24 cellular contexts compared by ENCODE assay signal in genomic region chr6:113508249-113508648, GRCh38.
"Had no signal": no experiment of that assay in that cellular context is flagged by ENCODE, and none has a peak within 500 bp of the region (broad histone marks: within the 10 kb centered on the region; RNA-seq: fewer than 3 reads in every experiment).

No MANE protein-coding gene starts in this region.

- H3K36me3 ChIP-seq: neural progenitor cell, ovary, right lobe of liver, sigmoid colon, stomach, thoracic aorta, tibial artery, transverse colon, upper lobe of right lung, uterus had no signal

- H3K4me3 ChIP-seq: neural progenitor cell, ovary, psoas muscle, right lobe of liver, sigmoid colon, stomach, thoracic aorta, tibial artery, transverse colon, upper lobe of right lung, uterus had no signal

- H3K27me3 ChIP-seq: neural progenitor cell, ovary, right lobe of liver, sigmoid colon, stomach, tibial artery, transverse colon, upper lobe of right lung, uterus had no signal

- H3K9me3 ChIP-seq: ovary, psoas muscle, right lobe of liver, sigmoid colon, stomach, thoracic aorta, tibial artery, transverse colon, upper lobe of right lung, uterus had no signal

- H3K27ac ChIP-seq: neural progenitor cell, ovary, parathyroid adenoma, psoas muscle, right lobe of liver, sigmoid colon, stomach, thoracic aorta, tibial artery, transverse colon, upper lobe of right lung, uterus had no signal

- DNase-seq: natural killer cell; occipital lobe; ovary; posterior cingulate gyrus; psoas muscle; right cardiac atrium; right lobe of liver; sigmoid colon; small intestine; stimulated activated CD4-positive, alpha-beta T cell treated with anti-CD3 and anti-CD28 coated beads, Interleukin-15, amount 100 ng/mL, for 24 hours; stimulated activated CD4-positive, alpha-beta T cell treated with anti-CD3 and anti-CD28 coated beads, Interleukin-2, amount 100 ng/mL, for 24 hours; stimulated activated CD4-positive, alpha-beta T cell treated with anti-CD3 and anti-CD28 coated beads, Interleukin-2, amount 100 ng/mL, for 48 hours; stimulated activated CD4-positive, alpha-beta T cell treated with anti-CD3 and anti-CD28 coated beads, Interleukin-4, amount 100 ng/mL, for 24 hours; stimulated activated naive B cell treated with anti-CD40 and anti-IgM and Interleukin-4, amounts not matched to agents 10 μg/mL and 1 μg/mL and 100 μg/mL, for 72 hours; stimulated activated naive CD4-positive, alpha-beta T cell treated with Interleukin-2 at 50 U/mL for 16 hours; stomach; tibial artery; transverse colon; upper lobe of right lung; uterus had no signal

- H3K9ac ChIP-seq: neural progenitor cell, parathyroid adenoma had no signal

- H3K4me1 ChIP-seq: parathyroid adenoma, psoas muscle, right lobe of liver, sigmoid colon, stomach, tibial artery, transverse colon, upper lobe of right lung, uterus had no signal

- FAIRE-seq: small intestine had no signal

- ATAC-seq: natural killer cell; psoas muscle; right cardiac atrium; right lobe of liver; stimulated activated effector memory CD8-positive, alpha-beta T cell treated with anti-CD3 and anti-CD28 coated beads, Interleukin-12 subunit alpha, Interleukin-12 subunit beta, amount 100 ng/mL, for 72 hours; stimulated activated naive B cell treated with anti-CD40 and anti-IgM and Interleukin-4, amounts not matched to agents 10 μg/mL and 1 μg/mL and 100 μg/mL, for 72 hours; upper lobe of right lung had no signal
